In the genomic region with DNA sequence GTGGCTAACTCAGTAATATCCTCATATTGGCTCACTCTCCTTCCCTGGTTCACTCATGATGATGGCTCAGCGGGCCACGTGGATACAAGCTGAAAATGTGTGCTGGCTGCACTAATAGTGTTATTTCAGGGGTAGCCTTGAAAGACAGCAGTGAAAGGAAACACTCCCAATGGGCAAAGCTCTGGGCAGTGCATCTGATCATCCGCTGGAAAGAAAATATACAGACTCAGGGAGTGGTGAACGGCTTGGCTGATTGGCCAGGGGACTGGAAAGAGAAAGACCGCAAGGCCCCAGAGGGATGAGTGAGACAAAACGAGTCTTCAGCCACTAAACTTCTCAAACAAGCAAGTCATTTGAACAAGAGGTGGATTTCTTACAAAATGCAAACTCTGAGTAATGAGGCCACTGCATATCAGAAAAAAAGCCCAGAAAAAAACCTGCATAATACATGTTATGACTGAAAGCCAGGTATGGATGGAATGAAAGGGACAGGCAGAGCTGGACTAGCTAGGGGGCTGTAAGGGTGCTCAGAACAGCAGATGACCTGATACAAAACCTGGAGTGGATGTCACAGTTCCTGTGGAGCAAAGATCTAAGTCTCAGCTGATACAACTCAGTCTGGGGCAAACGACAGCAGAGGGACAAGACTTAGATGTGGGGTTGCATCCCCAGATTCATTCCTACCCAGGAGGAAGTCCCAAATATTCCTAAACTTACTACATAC, we compare ENCODE assay signal across 7 cellular contexts.
A peak's percentile ranks its signal among the peaks of the same experiment; 100 is the strongest.
DNase-seq lines count a peak whose midpoint lies in the region; ATAC-seq and TF ChIP-seq lines count a peak whose summit lies in the region.

No MANE protein-coding gene starts in this region.

- DNase-seq in skeletal muscle cell (ENCODE audit: low read depth) (peak; percentile 29), NCI-H1417 treated with DMSO at 0.1 percent for 48 hours (lab: John Stamatoyannopoulos, UW) (no peak)
- DNase-seq in stimulated activated CD4-positive, alpha-beta T cell treated with anti-CD3 and anti-CD28 coated beads, Interleukin-2, amount 100 ng/mL, for 48 hours: no peak
- DNase-seq in stimulated activated CD4-positive, alpha-beta T cell treated with anti-CD3 and anti-CD28 coated beads, Interleukin-2, amount 100 ng/mL, for 24 hours: no peak

- ATAC-seq in GM19043 (IDR thresholded peaks at IDR 0.05; ENCODE audit: low read depth, unreplicated experiment) (peak; percentile 6), HG02763 (IDR thresholded peaks at IDR 0.05; ENCODE audit: unreplicated experiment) (peak; percentile 13)

- H3K27ac ChIP-seq in VCaP: peak overlapping the region; percentile 42

- no peak overlapping the region for H3K4me3 ChIP-seq in skeletal muscle cell (ENCODE audit: low read depth, low read length)

- no peak for TF ChIP-seq CTCF in VCaP (conservative IDR thresholded peaks at IDR 0.05)
